8 cellular contexts compared by ENCODE assay signal in genomic region chr4:55125763-55126541, GRCh38. TPM values are rescaled to one million over a fixed set of nuclear protein-coding genes. Genes with fewer than 3 reads are reported as not detected.
DNase-seq lines count a peak whose midpoint lies in the region; ATAC-seq, FAIRE-seq and TF ChIP-seq lines count a peak whose summit lies in the region.

No MANE protein-coding gene starts in this region.

- no peaks in the 10 kb centered on the region for H4K20me1 ChIP-seq in MM.1S (ENCODE audit: insufficient read depth, low read length)

- peak overlapping the region; percentile 67 for H3K4me3 ChIP-seq in MM.1S (ENCODE audit: low read length)
- peak overlapping the region; percentile 29 to 69 (median 48) for H3K4me3 ChIP-seq in esophagus squamous epithelium

- H3K4me1 ChIP-seq in MM.1S (ENCODE audit: low read length) (no peaks in the 10 kb centered on the region), esophagus squamous epithelium (peaks cover 12 to 21% (median 18%) of the 10 kb centered on the region in 3 donors)

- H3K27me3 ChIP-seq in MM.1S (replicated peaks; ENCODE audit: insufficient read depth, low read length) (no peaks in the 10 kb centered on the region), esophagus squamous epithelium (peaks cover 0 to 45% (median 2%) of the 10 kb centered on the region in 4 donors)

- H3K36me3 ChIP-seq in MM.1S (replicated peaks; ENCODE audit: insufficient read depth, low read length) (no peaks in the 10 kb centered on the region), esophagus squamous epithelium (no peaks in the 10 kb centered on the region)

- H3K27ac ChIP-seq in MM.1S (ENCODE audit: low read length) = no peak overlapping the region
- H3K27ac ChIP-seq in esophagus squamous epithelium = peak overlapping the region in 1 of 4 donors; percentile 33

- FAIRE-seq in GM12891 (lab: Jason Lieb, UNC) = no peak

- H2AFZ ChIP-seq in MM.1S (ENCODE audit: low read length) = peak overlapping the region; percentile 93

- H3K9me3 Mint-ChIP-seq in neural crest cell = peaks cover 3% of the 10 kb centered on the region

- no peak for TF ChIP-seq POLR2A in esophagus squamous epithelium (IDR thresholded peaks at IDR 0.05)
- no peak for TF ChIP-seq POLR2A in GM12891 (IDR thresholded peaks at IDR 0.05; ENCODE audit: low read depth, low read length)

- no peak overlapping the region for H3K9ac ChIP-seq in MM.1S (ENCODE audit: low read length)

- H3K79me2 ChIP-seq in MM.1S (ENCODE audit: low read length) = no peaks in the 10 kb centered on the region

- 5 to 7% methylated on average over 7 to 12 of the region's 32 CpGs for WGBS in esophagus squamous epithelium, 2 donors

- H3F3A ChIP-seq in MM.1S (ENCODE audit: insufficient read depth, low read length) = no peaks in the 10 kb centered on the region

- TF ChIP-seq CTCF in MM.1S (IDR thresholded peaks at IDR 0.05; ENCODE audit: low read length) = no peak
- TF ChIP-seq CTCF in esophagus squamous epithelium (IDR thresholded peaks at IDR 0.05) = no peak
- TF ChIP-seq CTCF in neural crest cell (conservative IDR thresholded peaks at IDR 0.05) = no peak

- peak overlapping the region; percentile 87 for H3K4me2 ChIP-seq in MM.1S (ENCODE audit: low read depth, low read length)

- H3K4me1 Mint-ChIP-seq in neural crest cell = peaks cover 21% of the 10 kb centered on the region

- H3K27ac Mint-ChIP-seq in neural crest cell (ENCODE audit: unreplicated experiment) = no peak overlapping the region

- H3K4me3 Mint-ChIP-seq in neural crest cell = peak overlapping the region; percentile 91

- intact Hi-C loops in esophagus squamous epithelium (cut with DNase I) = no loop called here

- H3K27me3 Mint-ChIP-seq in neural crest cell (ENCODE audit: low read depth) = peaks cover 68% of the 10 kb centered on the region

- H3K36me3 Mint-ChIP-seq in neural crest cell (ENCODE audit: low read depth) = no peaks in the 10 kb centered on the region

- no peaks in the 10 kb centered on the region for H3K9me3 ChIP-seq in MM.1S (replicated peaks; ENCODE audit: insufficient read depth, low read length)
- H3K9me3 ChIP-seq in esophagus squamous epithelium = no peaks in the 10 kb centered on the region

- peak; percentile 24 for DNase-seq in AG20443 (ENCODE audit: low spot score)
- DNase-seq in MM.1S = no peak
- no peak for DNase-seq in esophagus squamous epithelium (lab: John Stamatoyannopoulos, UW)
- peak; percentile 4 for DNase-seq in neural crest cell (ENCODE audit: low read depth, low spot score)
- DNase-seq in G401 (ENCODE audit: low spot score) = no peak
- no peak for DNase-seq in middle frontal gyrus (ENCODE audit: extremely low spot score, low spot score)
- no peak for DNase-seq in GM12891 (ENCODE audit: insufficient read length, low spot score)

- no peaks in the 10 kb centered on the region for H3K9me2 ChIP-seq in MM.1S (replicated peaks; ENCODE audit: insufficient read depth, low read length)

- in situ Hi-C loops in G401 (cut with HindIII; ENCODE audit: low sequenced_read_pairs) = no loop called here

- no peak for ATAC-seq in GM18858 (IDR thresholded peaks at IDR 0.05; ENCODE audit: unreplicated experiment)

TF ChIP-seq in GM12891, 5 proteins besides CTCF, POLR2A, EP300 and RAD21:
- TF ChIP-seq POU2F2 (IDR thresholded peaks at IDR 0.05; ENCODE audit: low read depth, low read length) = no peak
- no peak for TF ChIP-seq TAF1 (IDR thresholded peaks at IDR 0.05; ENCODE audit: low read depth, low read length)
- TF ChIP-seq SPI1 (IDR thresholded peaks at IDR 0.05; ENCODE audit: low read depth, low read length) = no peak
- TF ChIP-seq PAX5 (IDR thresholded peaks at IDR 0.05; ENCODE audit: insufficient read depth, low read length, severe bottlenecking) = no peak
- no peak for TF ChIP-seq POLR2AphosphoS5 (IDR thresholded peaks at IDR 0.05; ENCODE audit: low read depth, low read length)

RNA-seq across cellular contexts. Expression of gene KDR, which starts 0.6 kb away (rescaled TPM):
- total RNA-seq in esophagus squamous epithelium (10 to 100 TPM in 1 of 4 donors, 1 to 10 TPM in 3; 2.0 to 23.8 (median 5.9) TPM), neural crest cell (0.12 TPM in 1 of 2 replicates, not detected in the other)
- total RNA-seq in G401 (2014; rRNA removed; shearing (Covaris generic)) = not detected in 2 replicates
- polyA plus RNA-seq in GM12891 (2012; ENCODE audit: low read depth, missing spikeins) = not detected

Comparison
In these comparisons a context has a peak if more than half of its experiments do, and no peak if none do; other contexts are left out.
1. DNase-seq: peak in AG20443 (single experiment) and neural crest cell (single experiment); none in MM.1S (single experiment), esophagus squamous epithelium (single experiment), G401 (single experiment), middle frontal gyrus (single experiment) and GM12891 (single experiment).